ENCODE assay signal across 14 cellular contexts in the genomic region with DNA sequence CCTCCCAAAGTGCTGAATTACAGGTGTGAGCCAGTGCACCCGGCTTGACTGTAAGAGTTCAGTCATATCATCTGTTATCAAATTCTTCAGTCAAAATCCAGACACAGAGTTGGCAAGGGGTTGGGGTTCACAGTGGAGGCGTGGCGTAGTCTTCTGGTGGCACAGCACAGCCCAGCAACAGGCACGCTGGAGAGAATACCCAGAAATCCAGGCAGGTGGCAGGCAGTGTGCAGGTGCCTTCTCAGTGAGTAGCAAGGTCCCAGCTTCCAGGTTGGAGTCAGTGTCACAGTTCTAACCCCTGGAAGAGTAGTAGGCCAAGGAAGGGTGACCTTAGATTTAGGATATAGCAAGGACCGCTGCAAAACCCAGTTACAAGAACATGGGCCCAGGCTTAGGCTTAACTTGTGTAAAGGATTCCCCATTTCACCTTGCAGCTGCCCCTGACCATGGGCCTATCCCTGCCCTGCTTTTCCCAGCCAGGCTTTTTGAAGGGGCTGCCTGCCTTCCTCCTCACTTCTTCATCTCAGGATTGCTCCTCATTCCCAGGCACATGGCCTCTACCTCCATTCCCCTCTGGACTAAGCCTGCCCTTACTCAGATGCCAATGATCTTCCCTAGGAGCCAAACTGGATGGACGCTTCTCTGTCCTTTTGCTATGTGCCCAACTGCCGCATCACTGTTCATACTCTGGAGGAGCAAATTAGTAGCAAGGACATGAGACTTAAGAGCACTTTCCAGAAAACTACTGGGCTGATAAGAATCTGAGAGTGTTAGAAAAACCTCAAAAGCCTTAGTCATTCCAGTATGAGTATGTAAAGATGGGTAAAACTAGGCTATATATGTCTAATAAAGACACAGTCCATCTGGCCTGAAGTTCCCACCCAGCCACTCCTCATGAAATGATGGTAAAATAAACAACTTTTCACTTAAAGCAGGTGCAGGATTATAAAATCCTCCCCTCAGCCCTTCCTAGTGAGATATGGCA. TPM values are rescaled to one million over a fixed set of nuclear protein-coding genes. Genes with fewer than 3 reads are reported as not detected.
A peak's percentile ranks its signal among the peaks of the same experiment; 100 is the strongest.
DNase-seq lines count a peak whose midpoint lies in the region; ATAC-seq and TF ChIP-seq lines count a peak whose summit lies in the region.
"Had no signal": no experiment of that assay in that cellular context is flagged by ENCODE, and none has a peak within 500 bp of the region (broad histone marks: within the 10 kb centered on the region; RNA-seq: fewer than 3 reads in every experiment).

No MANE protein-coding gene starts in this region.

- no peak overlapping the region for H3K27ac Mint-ChIP-seq in CD4-positive, alpha-beta T cell
- H3K27ac Mint-ChIP-seq: stimulated activated naive CD8-positive, alpha-beta T cell treated with anti-CD3 and anti-CD28 coated beads, Interleukin-15, Interleukin-2, amounts not matched to agents 100 ng/mL and 50 ng/mL, for 24 hours had no signal

- H3K9me3 Mint-ChIP-seq in CD4-positive, alpha-beta T cell = no peaks in the 10 kb centered on the region
- H3K9me3 Mint-ChIP-seq: brain; stimulated activated naive CD8-positive, alpha-beta T cell treated with anti-CD3 and anti-CD28 coated beads, Interleukin-15, Interleukin-2, amounts not matched to agents 100 ng/mL and 50 ng/mL, for 24 hours had no signal

- WGBS in right cardiac atrium = 81% methylated on average over 7 of the region's 7 CpGs

- peaks cover 65% of the 10 kb centered on the region for H3K36me3 Mint-ChIP-seq in CD4-positive, alpha-beta T cell (ENCODE audit: low read depth)

- CTCF ChIA-PET in CD4-positive, alpha-beta T cell (lab: Charles Lee) = interaction anchor here (0.7 kb wide), 1 partner anchor 71 kb away, joined by 3 read pairs; no protein-coding TSS in a partner anchor

- H3K4me3 Mint-ChIP-seq in CD4-positive, alpha-beta T cell = no peak overlapping the region
- H3K4me3 Mint-ChIP-seq: brain; stimulated activated naive CD8-positive, alpha-beta T cell treated with anti-CD3 and anti-CD28 coated beads, Interleukin-15, Interleukin-2, amounts not matched to agents 100 ng/mL and 50 ng/mL, for 24 hours had no signal

- H3K9ac ChIP-seq in colonic mucosa (ENCODE audit: low read depth in 2 of 2, low read length in 2 of 2) = peak overlapping the region in 1 of 2 donors; percentile 63
- H3K9ac ChIP-seq: BLaER1 had no signal

- ATAC-seq in right cardiac atrium (no peak), Right ventricle myocardium superior (ENCODE audit: poor library complexity) (no peak), HG03354 (IDR thresholded peaks at IDR 0.05; ENCODE audit: poor library complexity, severe bottlenecking, unreplicated experiment) (peak; percentile 46), HG03342 (IDR thresholded peaks at IDR 0.05; ENCODE audit: unreplicated experiment) (no peak)
- ATAC-seq in CD4-positive, alpha-beta T cell (ENCODE audit: poor library complexity) = no peak

- H3K9me3 ChIP-seq in right cardiac atrium (ENCODE audit: control insufficient read depth, low read length) (no peaks in the 10 kb centered on the region), colonic mucosa (no peaks in the 10 kb centered on the region)
- H3K9me3 ChIP-seq in CD4-positive, alpha-beta T cell (ENCODE audit: control insufficient read depth, low read length) = no peaks in the 10 kb centered on the region
- H3K9me3 ChIP-seq: BLaER1 had no signal

- intact Hi-C loops in right cardiac atrium (cut with DNase I) = loop anchor here in 1 of 4 donors (10.0 kb wide), 1 partner anchor 206 kb away; no protein-coding TSS in a partner anchor
- intact Hi-C loops in Right ventricle myocardium superior (cut with DNase I) = no loop called here
- intact Hi-C loops in colonic mucosa (cut with DNase I) = no loop called here
- intact Hi-C loops in CD4-positive, alpha-beta T cell (cut with DNase I, micrococcal nuclease) = no loop called here

- no peaks in the 10 kb centered on the region for H3K36me3 ChIP-seq in colonic mucosa

- POLR2A ChIA-PET in CD4-positive, alpha-beta T cell (lab: Charles Lee) = no interaction called here

- H3K27ac ChIP-seq in right cardiac atrium (ENCODE audit: low read length) (peak overlapping the region; percentile 69), colonic mucosa (peak overlapping the region; percentile 74)
- no peak overlapping the region for H3K27ac ChIP-seq in CD4-positive, alpha-beta T cell (ENCODE audit: low read depth, low read length)
- H3K27ac ChIP-seq: BLaER1 had no signal

- H3K4me1 ChIP-seq in right cardiac atrium (ENCODE audit: control insufficient read depth, insufficient read depth, low read length) (peaks cover 15% of the 10 kb centered on the region), colonic mucosa (peaks cover 16% of the 10 kb centered on the region)
- H3K4me1 ChIP-seq: BLaER1 had no signal

- DNase-seq in right cardiac atrium = no peak
- no peak for DNase-seq in Right ventricle myocardium superior
- DNase-seq in colonic mucosa = peak; percentile 49
- no peak for DNase-seq in NOMO-1 (lab: John Stamatoyannopoulos, UW; ENCODE audit: unreplicated experiment in 2 of 2)
- DNase-seq in CD4-positive, alpha-beta T cell = no peak
- no peak for DNase-seq in DMS153 treated with DMSO at 0.1 percent for 48 hours (lab: John Stamatoyannopoulos, UW; ENCODE audit: unreplicated experiment)
- DNase-seq: MM.1S; NCI-H345; stimulated activated CD4-positive, alpha-beta T cell treated with anti-CD3 and anti-CD28 coated beads, Interleukin-2, amount 100 ng/mL, for 48 hours had no signal

- no peaks in the 10 kb centered on the region for H3K4me1 Mint-ChIP-seq in CD4-positive, alpha-beta T cell (ENCODE audit: low read depth)

- no peak overlapping the region for H3K4me3 ChIP-seq in right cardiac atrium (ENCODE audit: low read length)
- no peak overlapping the region for H3K4me3 ChIP-seq in colonic mucosa
- H3K4me3 ChIP-seq: BLaER1 had no signal

- no peaks in the 10 kb centered on the region for H3K27me3 Mint-ChIP-seq in CD4-positive, alpha-beta T cell
- H3K27me3 Mint-ChIP-seq: brain; stimulated activated naive CD8-positive, alpha-beta T cell treated with anti-CD3 and anti-CD28 coated beads, Interleukin-15, Interleukin-2, amounts not matched to agents 100 ng/mL and 50 ng/mL, for 24 hours had no signal

- no peak for TF ChIP-seq CTCF in colonic mucosa (IDR thresholded peaks at IDR 0.05)
- no peak for TF ChIP-seq CTCF in CD4-positive, alpha-beta T cell (IDR thresholded peaks at IDR 0.05)

- no peaks in the 10 kb centered on the region for H3K27me3 ChIP-seq in right cardiac atrium (ENCODE audit: control insufficient read depth, insufficient read depth)
- no peaks in the 10 kb centered on the region for H3K27me3 ChIP-seq in colonic mucosa
- no peaks in the 10 kb centered on the region for H3K27me3 ChIP-seq in CD4-positive, alpha-beta T cell (ENCODE audit: control insufficient read depth, insufficient read depth, low read length)
- H3K27me3 ChIP-seq: BLaER1 had no signal

RNA-seq across cellular contexts. Expression of a gene that starts 30.3 kb away (rescaled TPM):
- total RNA-seq in right cardiac atrium = 10 to 100 TPM in 3 of 4 donors, 1 to 10 TPM in 1; 8.4 to 13.6 (median 11.9) TPM
- 13.7 TPM for polyA plus RNA-seq in right cardiac atrium
- 7.4 TPM for total RNA-seq in Right ventricle myocardium superior
- total RNA-seq in colonic mucosa = 1 to 10 TPM; 4.0 to 9.1 TPM
- total RNA-seq in CD4-positive, alpha-beta T cell = 1 to 10 TPM; 7.0 to 7.3 TPM
